ENCODE assay signal across 9 cellular contexts in genomic region chr6:138690975-138691594, GRCh38.
DNase-seq lines count a peak whose midpoint lies in the region; ATAC-seq and TF ChIP-seq lines count a peak whose summit lies in the region.
"Had no signal": no experiment of that assay in that cellular context is flagged by ENCODE, and none has a peak within 500 bp of the region (broad histone marks: within the 10 kb centered on the region; RNA-seq: fewer than 3 reads in every experiment).

No MANE protein-coding gene starts in this region.

- peaks cover 9% of the 10 kb centered on the region for H3K4me1 Mint-ChIP-seq in T-helper 17 cell

- no peak overlapping the region for H3K27ac Mint-ChIP-seq in T-helper 17 cell

- no peak for TF ChIP-seq POLR2A in esophagus muscularis mucosa (IDR thresholded peaks at IDR 0.05; ENCODE audit: low read depth)

- H2AK5ac ChIP-seq in neuronal stem cell (ENCODE audit: low read depth, low read length), result no peak overlapping the region

- H3K36me3 ChIP-seq in ES-I3 (ENCODE audit: insufficient read depth, low read length) (no peaks in the 10 kb centered on the region), esophagus muscularis mucosa (no peaks in the 10 kb centered on the region), neuronal stem cell (replicated peaks in 1 of 2; ENCODE audit: control insufficient read depth in 2 of 2, insufficient read depth in 2 of 2, low read length in 2 of 2) (no peaks in the 10 kb centered on the region)

- no peak overlapping the region for H3K4ac ChIP-seq in neuronal stem cell (ENCODE audit: low read length)

- H3K14ac ChIP-seq in neuronal stem cell (ENCODE audit: low read length), result no peak overlapping the region

- no peak for TF ChIP-seq EP300 in esophagus muscularis mucosa (IDR thresholded peaks at IDR 0.05)

- peaks cover 2% of the 10 kb centered on the region for H3K79me1 ChIP-seq in neuronal stem cell (ENCODE audit: low read depth, low read length)

- H3K4me1 ChIP-seq in ES-I3 (ENCODE audit: insufficient read depth, low read length) (no peaks in the 10 kb centered on the region), esophagus muscularis mucosa (peaks cover 0 to 17% (median 14%) of the 10 kb centered on the region in 4 donors), neuronal stem cell (ENCODE audit: control insufficient read depth in 2 of 2, insufficient read depth in 1 of 2, low read depth in 1 of 2, low read length in 2 of 2) (no peaks in the 10 kb centered on the region)

- no peaks in the 10 kb centered on the region for H3K27me3 ChIP-seq in esophagus muscularis mucosa
- peaks cover 0 to 12% (median 0%) of the 10 kb centered on the region in 3 experiments for H3K27me3 ChIP-seq in neuronal stem cell (ENCODE audit: control insufficient read depth in 3 of 3, insufficient read depth in 3 of 3, low read depth in 1 of 3, low read length in 3 of 3)

- peak overlapping the region; percentile 99 for H2AFZ ChIP-seq in neuronal stem cell (ENCODE audit: low read length)

- H2BK15ac ChIP-seq in neuronal stem cell (ENCODE audit: low read length), result no peak overlapping the region

- H3K4me2 ChIP-seq in neuronal stem cell (ENCODE audit: insufficient read depth, low read length, poor library complexity, severe bottlenecking), result no peak overlapping the region

- H3K36me3 Mint-ChIP-seq in T-helper 17 cell (ENCODE audit: low read depth), result no peaks in the 10 kb centered on the region

- no peak overlapping the region for H2BK12ac ChIP-seq in neuronal stem cell (ENCODE audit: low read length)

- ATAC-seq in T-helper 17 cell (no peak), GM19035 (IDR thresholded peaks at IDR 0.05; ENCODE audit: unreplicated experiment) (no peak), GM18907 (IDR thresholded peaks at IDR 0.05; ENCODE audit: unreplicated experiment) (no peak)

- H3K9me3 ChIP-seq in ES-I3 (ENCODE audit: control insufficient read depth, insufficient read depth, low read length), result no peaks in the 10 kb centered on the region
- H3K9me3 ChIP-seq in T-helper 17 cell (ENCODE audit: control insufficient read depth, low read length, poor library complexity, severe bottlenecking), result no peaks in the 10 kb centered on the region
- no peaks in the 10 kb centered on the region for H3K9me3 ChIP-seq in esophagus muscularis mucosa
- H3K9me3 ChIP-seq in neuronal stem cell (replicated peaks in 1 of 2; ENCODE audit: control insufficient read depth in 2 of 2, insufficient read depth in 1 of 2, low read depth in 1 of 2, low read length in 2 of 2), result peaks cover 0 to 7% of the 10 kb centered on the region in 2 donors

- no peak overlapping the region for H2BK120ac ChIP-seq in neuronal stem cell (ENCODE audit: low read depth, low read length)

- H3K9ac ChIP-seq in ES-I3 (ENCODE audit: low read depth, low read length), result peak overlapping the region; percentile 75
- no peak overlapping the region for H3K9ac ChIP-seq in neuronal stem cell (ENCODE audit: low read depth, low read length, poor library complexity)

- H4K91ac ChIP-seq in neuronal stem cell (ENCODE audit: low read depth, low read length, poor library complexity), result no peak overlapping the region

- H3K4me3 ChIP-seq in esophagus muscularis mucosa, result peak overlapping the region; percentile 82 to 92 (median 88)
- peak overlapping the region in 1 of 2 donors; percentile 81 for H3K4me3 ChIP-seq in neuronal stem cell (ENCODE audit: low read length in 2 of 2)

- peaks cover 9% of the 10 kb centered on the region for H3K27me3 Mint-ChIP-seq in T-helper 17 cell

- H3K27ac ChIP-seq in esophagus muscularis mucosa (replicated peaks in 1 of 4) (peak overlapping the region in 2 of 4 donors; percentile 75 to 84), neuronal stem cell (replicated peaks; ENCODE audit: low read length) (no peak overlapping the region)

- no peak overlapping the region for H3K18ac ChIP-seq in neuronal stem cell (ENCODE audit: low read length)

- 74% methylated on average over 11 of the region's 11 CpGs for WGBS in esophagus muscularis mucosa
- no CpG with 5 or more reads among the region's 11 CpGs for WGBS in neuronal stem cell (ENCODE audit: extremely low coverage in 2 of 2, insufficient read length in 2 of 2, insufficient replicate concordance in 1 of 2), 2 donors

- peak overlapping the region; percentile 91 for H3K4me3 Mint-ChIP-seq in T-helper 17 cell

- H2BK5ac ChIP-seq in neuronal stem cell (ENCODE audit: low read length), result no peak overlapping the region

- TF ChIP-seq CTCF in esophagus muscularis mucosa (IDR thresholded peaks at IDR 0.05), result no peak

- intact Hi-C loops in esophagus muscularis mucosa (cut with DNase I), result loop anchor here (5.0 kb wide), 2 partner anchors 99 to 284 kb away; no protein-coding TSS in a partner anchor

- DNase-seq in T-helper 17 cell (no peak), esophagus muscularis mucosa (ENCODE audit: extremely low spot score) (no peak), neuronal stem cell (ENCODE audit: low spot score) (no peak), hypothalamus (lab: John Stamatoyannopoulos, UW) (no peak), NCI-H446 treated with DMSO at 0.1 percent for 48 hours (lab: John Stamatoyannopoulos, UW) (no peak)
- DNase-seq: stimulated activated CD4-positive, alpha-beta T cell treated with anti-CD3 and anti-CD28 coated beads, Interleukin-2, amount 100 ng/mL, for 24 hours had no signal

- H3K23ac ChIP-seq in neuronal stem cell (ENCODE audit: low read depth, low read length, poor library complexity), result no peak overlapping the region

- H4K8ac ChIP-seq in neuronal stem cell (ENCODE audit: low read depth, low read length), result no peak overlapping the region
